11 cellular contexts compared by ENCODE assay signal in genomic region chr17:39702901-39703893, GRCh38. TPM values are rescaled to one million over a fixed set of nuclear protein-coding genes. Genes with fewer than 3 reads are reported as not detected.
A peak's percentile ranks its signal among the peaks of the same experiment; 100 is the strongest.
DNase-seq lines count a peak whose midpoint lies in the region; ATAC-seq, FAIRE-seq and TF ChIP-seq lines count a peak whose summit lies in the region.
"Had no signal": no experiment of that assay in that cellular context is flagged by ENCODE, and none has a peak within 500 bp of the region (broad histone marks: within the 10 kb centered on the region; RNA-seq: fewer than 3 reads in every experiment).

No MANE protein-coding gene starts in this region.

- no peaks in the 10 kb centered on the region for H3K36me3 ChIP-seq in MM.1S (replicated peaks; ENCODE audit: insufficient read depth, low read length)
- H3K36me3 ChIP-seq in esophagus (ENCODE audit: control insufficient read depth in 2 of 2, insufficient read depth in 2 of 2, low read length in 1 of 2), result peaks cover 5 to 7% of the 10 kb centered on the region in 2 donors
- peaks cover 0 to 2% (median under 1%) of the 10 kb centered on the region in 3 donors for H3K36me3 ChIP-seq in pancreas

- H3K27ac ChIP-seq in MM.1S (ENCODE audit: low read length) (peak overlapping the region; percentile 61; the same call in 1 of the 2 replicates), esophagus (ENCODE audit: low read depth in 2 of 2, low read length in 1 of 2) (peak overlapping the region; percentile 70 to 95), pancreas (peak overlapping the region in 3 of 4 donors; percentile 11 to 96 (median 94))

- WGBS in esophagus, 2 donors, result 47% methylated on average over 12 of the region's 12 CpGs
- 46 to 49% methylated on average over 12 of the region's 12 CpGs for WGBS in pancreas, 2 donors

- no peaks in the 10 kb centered on the region for H3F3A ChIP-seq in MM.1S (ENCODE audit: insufficient read depth, low read length)

- TF ChIP-seq CTCF in GM10248 (IDR thresholded peaks at IDR 0.05; ENCODE audit: control extremely low read depth, extremely low read depth, low read depth, missing control alignments) (no peak), MM.1S (IDR thresholded peaks at IDR 0.05; ENCODE audit: low read length) (no peak), pancreas (IDR thresholded peaks at IDR 0.05) (no peak)

- H3K4me1 ChIP-seq in MM.1S (ENCODE audit: low read length) (peaks cover 27% of the 10 kb centered on the region), esophagus (ENCODE audit: control insufficient read depth in 2 of 2, insufficient read depth in 2 of 2, low read length in 1 of 2) (peaks cover 7 to 36% of the 10 kb centered on the region in 2 donors), pancreas (peaks cover 30 to 57% (median 44%) of the 10 kb centered on the region in 3 donors)

- peak overlapping the region; percentile 33 for H2AFZ ChIP-seq in MM.1S (ENCODE audit: low read length)

- POLR2A ChIA-PET in GM10248 (lab: Yijun Ruan, JAX), result no interaction called here

- DNase-seq in GM10248 (ENCODE audit: extremely low spot score) (peak; percentile 76), MM.1S (peak; percentile 78), pancreas (no peak)
- DNase-seq in activated CD4-positive, alpha-beta T cell treated with anti-CD3 and anti-CD28 coated beads, Interleukin-2, amount 50 U/mL, for 48 hours, result no peak
- DNase-seq in activated CD4-positive, alpha-beta T cell treated with anti-CD3 and anti-CD28 coated beads, Interleukin-2, amount 50 U/mL, for 4 hours, result no peak
- DNase-seq: cerebellar nuclear complex, MV-4-11 had no signal

- no peak overlapping the region; the same call in 1 of the 2 replicates for H3K9ac ChIP-seq in MM.1S (ENCODE audit: low read length)

- H4K20me1 ChIP-seq in MM.1S (ENCODE audit: insufficient read depth, low read length), result no peaks in the 10 kb centered on the region

- H3K4me3 ChIP-seq in MM.1S (ENCODE audit: low read length) (no peak overlapping the region), esophagus (ENCODE audit: low read depth in 1 of 2, low read length in 2 of 2) (no peak overlapping the region), pancreas (no peak overlapping the region)

- H3K27me3 ChIP-seq in MM.1S (replicated peaks; ENCODE audit: insufficient read depth, low read length) (no peaks in the 10 kb centered on the region), esophagus (ENCODE audit: control insufficient read depth in 1 of 2, insufficient read depth in 2 of 2, low read length in 2 of 2) (no peaks in the 10 kb centered on the region), pancreas (no peaks in the 10 kb centered on the region)

- intact Hi-C loops in pancreas (cut with DNase I), result no loop called here

- CTCF ChIA-PET in GM10248 (lab: Yijun Ruan, JAX), result interaction anchor here (0.8 to 3.4 kb wide), 7 partner anchors 9 to 83 kb away, joined by 3 to 13 read pairs (median 4); partner anchors contain the start of genes MIEN1 and PNMT

- no peak for ATAC-seq in pancreas
- no peak for ATAC-seq in GM21526 (IDR thresholded peaks at IDR 0.05; ENCODE audit: low FRiP score, unreplicated experiment)
- ATAC-seq in GM21367 (IDR thresholded peaks at IDR 0.05; ENCODE audit: unreplicated experiment), result no peak

- no peak for FAIRE-seq in pancreas (lab: Jason Lieb, UNC)
- FAIRE-seq: D721Med had no signal

- no peaks in the 10 kb centered on the region for H3K79me2 ChIP-seq in MM.1S (ENCODE audit: low read length)

- no peaks in the 10 kb centered on the region for H3K9me2 ChIP-seq in MM.1S (replicated peaks; ENCODE audit: insufficient read depth, low read length)

- no peaks in the 10 kb centered on the region for H3K9me3 ChIP-seq in MM.1S (replicated peaks; ENCODE audit: insufficient read depth, low read length)
- H3K9me3 ChIP-seq in esophagus (ENCODE audit: control insufficient read depth in 2 of 2, insufficient read depth in 1 of 2, low read depth in 1 of 2, low read length in 1 of 2), result no peaks in the 10 kb centered on the region
- H3K9me3 ChIP-seq in pancreas, result no peaks in the 10 kb centered on the region

- H3K4me2 ChIP-seq in MM.1S (ENCODE audit: low read depth, low read length), result peak overlapping the region; percentile 38; the same call in 1 of the 2 replicates

RNA-seq across cellular contexts. Expression of gene ERBB2, which starts 3.3 kb away (rescaled TPM):
- 10 to 100 TPM; 68.4 to 98.1 TPM for polyA plus RNA-seq in esophagus
- 10 to 100 TPM; 38.7 to 78.9 (median 45.0) TPM for total RNA-seq in pancreas
- polyA plus RNA-seq in pancreas, result 10 to 100 TPM; 37.2 to 44.3 TPM

RNA-seq across cellular contexts. Expression of gene PGAP3, which starts 15.3 kb away (rescaled TPM):
- polyA plus RNA-seq in esophagus (10 to 100 TPM; 28.8 to 40.0 TPM), pancreas (10 to 100 TPM; 34.7 to 46.3 TPM)
- 10 to 100 TPM; 19.4 to 33.4 (median 23.1) TPM for total RNA-seq in pancreas

RNA-seq across cellular contexts. Expression of gene MIEN1, which starts 27.1 kb away (rescaled TPM):
- polyA plus RNA-seq in esophagus (10 to 100 TPM; 57.5 to 98.6 TPM), pancreas (10 to 100 TPM; 54.4 to 75.2 TPM)
- total RNA-seq in pancreas, result 10 to 100 TPM; 17.0 to 26.5 (median 24.3) TPM

RNA-seq across cellular contexts. Expression of gene GRB7, which starts 34.5 kb away (rescaled TPM):
- polyA plus RNA-seq in esophagus (10 to 100 TPM; 43.7 to 55.0 TPM), pancreas (10 to 100 TPM; 50.4 to 64.4 TPM)
- total RNA-seq in pancreas, result 10 to 100 TPM; 17.8 to 39.9 (median 26.5) TPM

RNA-seq across cellular contexts. Expression of gene PNMT, which starts 34.9 kb away (rescaled TPM):
- 1 to 10 TPM; 1.8 to 2.2 TPM for polyA plus RNA-seq in esophagus
- under 1 TPM in 3 of 6 donors, not detected in 3; 0.16 to 0.64 (median 0.23) TPM for total RNA-seq in pancreas
- 10 to 100 TPM in 1 of 2 donors, 1 to 10 TPM in 1; 3.0 to 11.7 TPM for polyA plus RNA-seq in pancreas

Comparison
In these comparisons a context has a peak if more than half of its experiments do, and no peak if none do; other contexts are left out.
1. DNase-seq: peak in GM10248 (single experiment) and MM.1S (single experiment); none in pancreas (0 of 6), activated CD4-positive, alpha-beta T cell treated with anti-CD3 and anti-CD28 coated beads, Interleukin-2, amount 50 U/mL, for 48 hours (0 of 2) and activated CD4-positive, alpha-beta T cell treated with anti-CD3 and anti-CD28 coated beads, Interleukin-2, amount 50 U/mL, for 4 hours (0 of 2).
2. Peak in every context shown above with its lines, with median percentiles within 50 percentile points of each other: H3K27ac ChIP-seq.